Comparison of ENCODE assay signal across 1 cellular context in genomic region chr17:6090253-6090652, GRCh38.
TF ChIP-seq lines count a peak whose summit lies in the region.

No MANE protein-coding gene starts in this region.

TF ChIP-seq in HepG2, 621 proteins besides CTCF, POLR2A, EP300 and RAD21 (continued from another document):
- TF ChIP-seq ATF6 (CRISPR knock-in tag; conservative IDR thresholded peaks at IDR 0.05) (no peak), ZBTB34 (CRISPR knock-in tag; IDR thresholded peaks at IDR 0.05) (no peak), E2F1 (CRISPR knock-in tag; IDR thresholded peaks at IDR 0.05) (no peak), ZKSCAN1 (IDR thresholded peaks at IDR 0.05; ENCODE audit: low read length) (no peak), MYNN (CRISPR knock-in tag; IDR thresholded peaks at IDR 0.05; ENCODE audit: low read depth) (no peak), ELF4 (CRISPR knock-in tag; IDR thresholded peaks at IDR 0.05; ENCODE audit: borderline replicate concordance) (no peak), GMEB1 (CRISPR knock-in tag; IDR thresholded peaks at IDR 0.05; ENCODE audit: borderline replicate concordance) (no peak), THAP8 (CRISPR knock-in tag; IDR thresholded peaks at IDR 0.05; ENCODE audit: borderline replicate concordance) (no peak), SRSF9 (IDR thresholded peaks at IDR 0.05; ENCODE audit: borderline replicate concordance, insufficient read depth, low read depth, low read length, poor library complexity, severe bottlenecking) (no peak), TERF1 (CRISPR knock-in tag; IDR thresholded peaks at IDR 0.05) (no peak), MXD3 (CRISPR knock-in tag; IDR thresholded peaks at IDR 0.05) (no peak)
